1 cellular context compared by ENCODE assay signal in the genomic region with DNA sequence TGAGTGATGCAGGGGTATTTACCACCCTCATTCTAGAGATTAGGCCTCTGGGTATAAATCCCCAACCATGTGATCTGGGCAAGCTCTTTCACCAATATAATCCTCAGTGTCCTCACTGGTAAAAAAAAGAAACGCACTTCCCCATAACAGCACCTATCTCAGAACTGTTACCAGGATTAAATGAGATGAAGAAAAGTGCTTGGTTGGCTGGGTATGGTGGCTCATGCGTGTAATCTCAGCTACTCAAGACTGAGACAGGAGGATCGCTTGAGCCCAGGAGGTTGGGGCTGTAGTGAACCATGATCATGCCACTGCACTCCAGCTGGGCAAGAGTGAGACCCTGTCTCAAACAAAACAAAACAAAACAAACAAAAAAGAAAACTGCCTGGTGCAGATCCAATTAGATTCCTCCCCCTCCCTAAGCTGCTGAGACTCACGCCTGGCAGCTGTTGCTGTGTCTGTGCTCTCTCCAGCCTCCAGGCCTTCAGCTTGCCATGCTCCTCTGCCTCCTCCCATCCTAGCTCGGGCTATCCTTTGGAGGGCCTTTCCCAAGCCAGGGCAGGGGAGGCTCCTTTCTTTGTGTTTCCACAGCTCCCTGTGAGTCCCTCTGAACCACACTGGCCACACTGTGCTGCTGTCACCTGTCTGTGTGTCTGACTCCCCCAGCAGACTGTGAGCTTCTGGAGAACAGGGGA.
TF ChIP-seq lines count a peak whose summit lies in the region.

No MANE protein-coding gene starts in this region.

TF ChIP-seq in WTC11, 78 proteins besides CTCF, POLR2A, EP300 and RAD21 (continued from another document):
- TF ChIP-seq, protein P1, sequence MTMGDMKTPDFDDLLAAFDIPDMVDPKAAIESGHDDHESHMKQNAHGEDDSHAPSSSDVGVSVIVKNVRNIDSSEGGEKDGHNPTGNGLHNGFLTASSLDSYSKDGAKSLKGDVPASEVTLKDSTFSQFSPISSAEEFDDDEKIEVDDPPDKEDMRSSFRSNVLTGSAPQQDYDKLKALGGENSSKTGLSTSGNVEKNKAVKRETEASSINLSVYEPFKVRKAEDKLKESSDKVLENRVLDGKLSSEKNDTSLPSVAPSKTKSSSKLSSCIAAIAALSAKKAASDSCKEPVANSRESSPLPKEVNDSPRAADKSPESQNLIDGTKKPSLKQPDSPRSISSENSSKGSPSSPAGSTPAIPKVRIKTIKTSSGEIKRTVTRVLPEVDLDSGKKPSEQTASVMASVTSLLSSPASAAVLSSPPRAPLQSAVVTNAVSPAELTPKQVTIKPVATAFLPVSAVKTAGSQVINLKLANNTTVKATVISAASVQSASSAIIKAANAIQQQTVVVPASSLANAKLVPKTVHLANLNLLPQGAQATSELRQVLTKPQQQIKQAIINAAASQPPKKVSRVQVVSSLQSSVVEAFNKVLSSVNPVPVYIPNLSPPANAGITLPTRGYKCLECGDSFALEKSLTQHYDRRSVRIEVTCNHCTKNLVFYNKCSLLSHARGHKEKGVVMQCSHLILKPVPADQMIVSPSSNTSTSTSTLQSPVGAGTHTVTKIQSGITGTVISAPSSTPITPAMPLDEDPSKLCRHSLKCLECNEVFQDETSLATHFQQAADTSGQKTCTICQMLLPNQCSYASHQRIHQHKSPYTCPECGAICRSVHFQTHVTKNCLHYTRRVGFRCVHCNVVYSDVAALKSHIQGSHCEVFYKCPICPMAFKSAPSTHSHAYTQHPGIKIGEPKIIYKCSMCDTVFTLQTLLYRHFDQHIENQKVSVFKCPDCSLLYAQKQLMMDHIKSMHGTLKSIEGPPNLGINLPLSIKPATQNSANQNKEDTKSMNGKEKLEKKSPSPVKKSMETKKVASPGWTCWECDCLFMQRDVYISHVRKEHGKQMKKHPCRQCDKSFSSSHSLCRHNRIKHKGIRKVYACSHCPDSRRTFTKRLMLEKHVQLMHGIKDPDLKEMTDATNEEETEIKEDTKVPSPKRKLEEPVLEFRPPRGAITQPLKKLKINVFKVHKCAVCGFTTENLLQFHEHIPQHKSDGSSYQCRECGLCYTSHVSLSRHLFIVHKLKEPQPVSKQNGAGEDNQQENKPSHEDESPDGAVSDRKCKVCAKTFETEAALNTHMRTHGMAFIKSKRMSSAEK (CRISPR knock-in tag; IDR thresholded peaks at IDR 0.05; ENCODE audit: borderline replicate concordance) = no peak
- TF ChIP-seq NR1H2 (CRISPR knock-in tag; IDR thresholded peaks at IDR 0.05) (no peak), TP53 (CRISPR knock-in tag; IDR thresholded peaks at IDR 0.05) (no peak), CBFB (CRISPR knock-in tag; IDR thresholded peaks at IDR 0.05; ENCODE audit: low read depth) (no peak), CREM (CRISPR knock-in tag; IDR thresholded peaks at IDR 0.05) (no peak), TEAD4 (CRISPR knock-in tag; IDR thresholded peaks at IDR 0.05) (no peak)
- TF ChIP-seq, protein P2, sequence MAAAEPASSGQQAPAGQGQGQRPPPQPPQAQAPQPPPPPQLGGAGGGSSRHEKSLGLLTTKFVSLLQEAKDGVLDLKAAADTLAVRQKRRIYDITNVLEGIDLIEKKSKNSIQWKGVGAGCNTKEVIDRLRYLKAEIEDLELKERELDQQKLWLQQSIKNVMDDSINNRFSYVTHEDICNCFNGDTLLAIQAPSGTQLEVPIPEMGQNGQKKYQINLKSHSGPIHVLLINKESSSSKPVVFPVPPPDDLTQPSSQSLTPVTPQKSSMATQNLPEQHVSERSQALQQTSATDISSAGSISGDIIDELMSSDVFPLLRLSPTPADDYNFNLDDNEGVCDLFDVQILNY (CRISPR knock-in tag; IDR thresholded peaks at IDR 0.05) = no peak
- TF ChIP-seq, protein P3, sequence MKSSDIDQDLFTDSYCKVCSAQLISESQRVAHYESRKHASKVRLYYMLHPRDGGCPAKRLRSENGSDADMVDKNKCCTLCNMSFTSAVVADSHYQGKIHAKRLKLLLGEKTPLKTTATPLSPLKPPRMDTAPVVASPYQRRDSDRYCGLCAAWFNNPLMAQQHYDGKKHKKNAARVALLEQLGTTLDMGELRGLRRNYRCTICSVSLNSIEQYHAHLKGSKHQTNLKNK (CRISPR knock-in tag; IDR thresholded peaks at IDR 0.05) = no peak
TF ChIP-seq in WTC11: peak in this region for 0.
